In the genomic region with DNA sequence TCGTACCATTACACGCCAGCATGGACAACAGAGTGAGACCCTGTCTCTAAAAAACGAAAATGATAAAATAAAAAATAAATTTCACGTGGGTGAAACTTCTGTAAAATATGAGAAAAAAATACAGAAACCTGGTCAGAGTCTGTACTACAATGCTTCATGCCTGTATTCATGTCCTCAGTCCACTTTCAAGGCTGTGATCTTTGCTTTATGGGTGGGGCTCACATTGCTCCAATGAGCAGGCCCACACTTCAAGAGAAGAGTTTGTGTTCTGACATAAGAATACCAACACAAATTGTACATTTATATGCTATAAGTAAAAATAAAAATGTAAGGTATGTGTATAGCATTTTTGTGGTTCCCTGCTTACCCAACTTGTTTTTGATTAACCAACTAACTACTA, we compare ENCODE assay signal across 20 cellular contexts. TPM values are rescaled to one million over a fixed set of nuclear protein-coding genes. Genes with fewer than 3 reads are reported as not detected.
DNase-seq lines count a peak whose midpoint lies in the region; ATAC-seq and TF ChIP-seq lines count a peak whose summit lies in the region.
"Had no signal": no experiment of that assay in that cellular context is flagged by ENCODE, and none has a peak within 500 bp of the region (broad histone marks: within the 10 kb centered on the region; RNA-seq: fewer than 3 reads in every experiment).

No MANE protein-coding gene starts in this region.

- H3K9me3 ChIP-seq in mucosa of descending colon, result no peaks in the 10 kb centered on the region
- no peaks in the 10 kb centered on the region for H3K9me3 ChIP-seq in subcutaneous abdominal adipose tissue (ENCODE audit: control insufficient read depth in 5 of 5, low read length in 5 of 5)
- H3K9me3 ChIP-seq: A549, HAP-1 had no signal

- H3K27me3 ChIP-seq in subcutaneous abdominal adipose tissue (ENCODE audit: control insufficient read depth in 5 of 5, insufficient read depth in 4 of 5, low read length in 5 of 5), result no peaks in the 10 kb centered on the region

- intact Hi-C loops in mucosa of descending colon (cut with DNase I, micrococcal nuclease) (no loop called here), lower leg skin (cut with DNase I; ENCODE audit: low total_unique reads) (no loop called here)

- no peak overlapping the region for H3K9ac ChIP-seq in subcutaneous abdominal adipose tissue (ENCODE audit: low read length in 5 of 5)

- in situ Hi-C loops in ACHN (cut with HindIII; ENCODE audit: low pct_ligation_motif_present, low pct_unique_long_range_greater_than_20kb, low sequenced_read_pairs), result no loop called here

- H3K4me3 ChIP-seq in choroid plexus epithelial cell (ENCODE audit: low read depth, low read length) (no peak overlapping the region), mucosa of descending colon (no peak overlapping the region), subcutaneous abdominal adipose tissue (ENCODE audit: low read depth in 1 of 5, low read length in 5 of 5) (no peak overlapping the region), lower leg skin (ENCODE audit: low read depth, poor library complexity, severe bottlenecking) (no peak overlapping the region)
- H3K4me3 ChIP-seq: A549, HAP-1 had no signal

- TF ChIP-seq CTCF in choroid plexus epithelial cell (conservative IDR thresholded peaks at IDR 0.05; ENCODE audit: low read depth, low read length) (no peak), mucosa of descending colon (IDR thresholded peaks at IDR 0.05) (no peak), lower leg skin (IDR thresholded peaks at IDR 0.05) (no peak)

- 81 to 90% methylated on average over 4 of the region's 4 CpGs for WGBS in lower leg skin, 2 donors

- DNase-seq in choroid plexus epithelial cell (ENCODE audit: low read depth) (peak; percentile 18), iris pigment epithelial cell (ENCODE audit: low read depth) (peak; percentile 31), mucosa of descending colon (peak in 1 of 3 donors; percentile 14), middle frontal gyrus (ENCODE audit: extremely low spot score, low spot score) (no peak), ACHN (no peak), lower leg skin (ENCODE audit: low spot score in 2 of 2) (no peak), caudate nucleus (lab: John Stamatoyannopoulos, UW) (no peak)
- DNase-seq: 8988T; C1 segment of cervical spinal cord; Calu3; CD4-positive, alpha-beta memory T cell; COR-L47; DMS53; DMS79 treated with DMSO at 0.1 percent for 48 hours; GF-D8; GOT3; HFFc6 had no signal

- TF ChIP-seq POLR2A in lower leg skin (IDR thresholded peaks at IDR 0.05), result no peak

- ATAC-seq in mucosa of descending colon, result peak; percentile 58
- ATAC-seq: A549 had no signal

- H3K4me1 ChIP-seq in mucosa of descending colon (ENCODE audit: low read depth), result no peaks in the 10 kb centered on the region
- H3K4me1 ChIP-seq in subcutaneous abdominal adipose tissue (ENCODE audit: control insufficient read depth in 5 of 5, insufficient read depth in 5 of 5, low read length in 5 of 5), result peaks cover 0 to 55% (median 54%) of the 10 kb centered on the region in 5 donors
- H3K4me1 ChIP-seq: A549, HAP-1 had no signal

- H3K36me3 ChIP-seq in mucosa of descending colon (ENCODE audit: low read depth) (no peaks in the 10 kb centered on the region), subcutaneous abdominal adipose tissue (ENCODE audit: control insufficient read depth in 5 of 5, insufficient read depth in 5 of 5, low read length in 5 of 5) (no peaks in the 10 kb centered on the region)
- H3K36me3 ChIP-seq: HAP-1 had no signal

- H3K27ac ChIP-seq in subcutaneous abdominal adipose tissue (ENCODE audit: low read depth, low read length), result peak overlapping the region; percentile 45
- H3K27ac ChIP-seq in caudate nucleus (ENCODE audit: low read depth, low read length), result no peak overlapping the region
- H3K27ac ChIP-seq: A549 had no signal

RNA-seq across cellular contexts. Expression of a gene that starts 32.2 kb away (rescaled TPM):
- 10 to 100 TPM in 1 of 3 donors, 1 to 10 TPM in 2; 3.0 to 13.5 (median 3.4) TPM for total RNA-seq in mucosa of descending colon
- total RNA-seq in lower leg skin, result 10 to 100 TPM in 1 of 4 donors, 1 to 10 TPM in 3; 5.4 to 10.3 (median 9.5) TPM

RNA-seq across cellular contexts. Expression of a gene that starts 56.6 kb away (rescaled TPM):
- 10 to 100 TPM in 1 of 3 donors, 1 to 10 TPM in 2; 3.4 to 12.7 (median 3.7) TPM for total RNA-seq in mucosa of descending colon
- total RNA-seq in lower leg skin, result 10 to 100 TPM in 3 of 4 donors, 1 to 10 TPM in 1; 5.6 to 17.7 (median 11.3) TPM

Comparison
In these comparisons a context has a peak if more than half of its experiments do, and no peak if none do; other contexts are left out.
1. DNase-seq: peak in choroid plexus epithelial cell (single experiment) and iris pigment epithelial cell (single experiment); none in middle frontal gyrus (single experiment), ACHN (single experiment), lower leg skin (0 of 2) and caudate nucleus (0 of 61).